Comparison of ENCODE assay signal across 1 cellular context in genomic region chr1:244319283-244320132, GRCh38.
TF ChIP-seq lines count a peak whose summit lies in the region.

No MANE protein-coding gene starts in this region.

TF ChIP-seq in GM12878, 131 proteins besides CTCF, POLR2A, EP300 and RAD21 (continued from another document):
- TF ChIP-seq CEBPB (IDR thresholded peaks at IDR 0.05; ENCODE audit: borderline replicate concordance in 1 of 2, low read depth in 2 of 2, low read length in 2 of 2) (peak in 1 of 2 experiments; percentile 21; a peak in 1 of 4 replicates), SUPT20H (IDR thresholded peaks at IDR 0.05; ENCODE audit: borderline replicate concordance, control insufficient read depth, low read depth, low read length) (no peak), ZBTB4 (CRISPR knock-in tag; IDR thresholded peaks at IDR 0.05) (no peak), KAT2A (conservative IDR thresholded peaks at IDR 0.05; ENCODE audit: control insufficient read depth, low read depth, low read length) (no peak), SREBF1 (IDR thresholded peaks at IDR 0.05; ENCODE audit: low read length) (no peak), SIX5 (IDR thresholded peaks at IDR 0.05; ENCODE audit: low read depth, low read length, severe bottlenecking) (no peak), SMAD1 (IDR thresholded peaks at IDR 0.05; ENCODE audit: low read depth, partially characterized antibody) (no peak), CREM (IDR thresholded peaks at IDR 0.05; ENCODE audit: low read depth) (no peak), POLR2AphosphoS5 (IDR thresholded peaks at IDR 0.05; ENCODE audit: low read length) (peak; percentile 56; the same call in 1 of the 2 replicates), MTA2 (IDR thresholded peaks at IDR 0.05; ENCODE audit: low read depth) (peak; percentile 64), FOS (IDR thresholded peaks at IDR 0.05; ENCODE audit: borderline replicate concordance, extremely low read depth, insufficient read length) (no peak), MXI1 (IDR thresholded peaks at IDR 0.05; ENCODE audit: low read depth, low read length) (peak; percentile 53; the same call in 1 of the 2 replicates), SP1 (IDR thresholded peaks at IDR 0.05; ENCODE audit: low read depth, low read length) (peak; percentile 19), EZH2 (IDR thresholded peaks at IDR 0.05; ENCODE audit: borderline replicate concordance, control insufficient read depth, low read depth, low read length) (0 out of 2 replicates have a peak, but pooled peaks have one; percentile 40), HDAC2 (IDR thresholded peaks at IDR 0.05) (no peak), WRNIP1 (IDR thresholded peaks at IDR 0.05; ENCODE audit: borderline replicate concordance, low read depth, low read length) (peak; percentile 67; the same call in 1 of the 2 replicates), POLR2AphosphoS2 (IDR thresholded peaks at IDR 0.05; ENCODE audit: low read depth, low read length) (no peak), JUND (IDR thresholded peaks at IDR 0.05; ENCODE audit: low read depth, low read length) (no peak), NBN (IDR thresholded peaks at IDR 0.05) (peak; percentile 77), NR2F1 (conservative IDR thresholded peaks at IDR 0.05) (no peak), LARP7 (IDR thresholded peaks at IDR 0.05) (no peak), RAD51 (IDR thresholded peaks at IDR 0.05) (no peak), ZNF384 (IDR thresholded peaks at IDR 0.05; ENCODE audit: borderline replicate concordance, low read depth, low read length) (no peak), ZNF207 (IDR thresholded peaks at IDR 0.05; ENCODE audit: borderline replicate concordance) (no peak), STAT3 (IDR thresholded peaks at IDR 0.05; ENCODE audit: low read depth, low read length) (no peak), HCFC1 (IDR thresholded peaks at IDR 0.05; ENCODE audit: low read length) (no peak), ZSCAN29 (IDR thresholded peaks at IDR 0.05) (no peak)
- TF ChIP-seq, protein P1, sequence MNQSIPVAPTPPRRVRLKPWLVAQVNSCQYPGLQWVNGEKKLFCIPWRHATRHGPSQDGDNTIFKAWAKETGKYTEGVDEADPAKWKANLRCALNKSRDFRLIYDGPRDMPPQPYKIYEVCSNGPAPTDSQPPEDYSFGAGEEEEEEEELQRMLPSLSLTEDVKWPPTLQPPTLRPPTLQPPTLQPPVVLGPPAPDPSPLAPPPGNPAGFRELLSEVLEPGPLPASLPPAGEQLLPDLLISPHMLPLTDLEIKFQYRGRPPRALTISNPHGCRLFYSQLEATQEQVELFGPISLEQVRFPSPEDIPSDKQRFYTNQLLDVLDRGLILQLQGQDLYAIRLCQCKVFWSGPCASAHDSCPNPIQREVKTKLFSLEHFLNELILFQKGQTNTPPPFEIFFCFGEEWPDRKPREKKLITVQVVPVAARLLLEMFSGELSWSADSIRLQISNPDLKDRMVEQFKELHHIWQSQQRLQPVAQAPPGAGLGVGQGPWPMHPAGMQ (IDR thresholded peaks at IDR 0.05; ENCODE audit: borderline replicate concordance): no peak
- TF ChIP-seq, protein P2, sequence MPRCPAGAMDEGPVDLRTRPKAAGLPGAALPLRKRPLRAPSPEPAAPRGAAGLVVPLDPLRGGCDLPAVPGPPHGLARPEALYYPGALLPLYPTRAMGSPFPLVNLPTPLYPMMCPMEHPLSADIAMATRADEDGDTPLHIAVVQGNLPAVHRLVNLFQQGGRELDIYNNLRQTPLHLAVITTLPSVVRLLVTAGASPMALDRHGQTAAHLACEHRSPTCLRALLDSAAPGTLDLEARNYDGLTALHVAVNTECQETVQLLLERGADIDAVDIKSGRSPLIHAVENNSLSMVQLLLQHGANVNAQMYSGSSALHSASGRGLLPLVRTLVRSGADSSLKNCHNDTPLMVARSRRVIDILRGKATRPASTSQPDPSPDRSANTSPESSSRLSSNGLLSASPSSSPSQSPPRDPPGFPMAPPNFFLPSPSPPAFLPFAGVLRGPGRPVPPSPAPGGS (IDR thresholded peaks at IDR 0.05; ENCODE audit: borderline replicate concordance, insufficient read depth, low read depth, low read length, poor library complexity, severe bottlenecking): no peak
- TF ChIP-seq, protein P3, sequence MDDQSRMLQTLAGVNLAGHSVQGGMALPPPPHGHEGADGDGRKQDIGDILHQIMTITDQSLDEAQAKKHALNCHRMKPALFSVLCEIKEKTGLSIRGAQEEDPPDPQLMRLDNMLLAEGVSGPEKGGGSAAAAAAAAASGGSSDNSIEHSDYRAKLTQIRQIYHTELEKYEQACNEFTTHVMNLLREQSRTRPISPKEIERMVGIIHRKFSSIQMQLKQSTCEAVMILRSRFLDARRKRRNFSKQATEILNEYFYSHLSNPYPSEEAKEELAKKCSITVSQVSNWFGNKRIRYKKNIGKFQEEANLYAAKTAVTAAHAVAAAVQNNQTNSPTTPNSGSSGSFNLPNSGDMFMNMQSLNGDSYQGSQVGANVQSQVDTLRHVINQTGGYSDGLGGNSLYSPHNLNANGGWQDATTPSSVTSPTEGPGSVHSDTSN (IDR thresholded peaks at IDR 0.05; ENCODE audit: insufficient replicate concordance, low read depth, low read length): no peak
- TF ChIP-seq, protein P4, sequence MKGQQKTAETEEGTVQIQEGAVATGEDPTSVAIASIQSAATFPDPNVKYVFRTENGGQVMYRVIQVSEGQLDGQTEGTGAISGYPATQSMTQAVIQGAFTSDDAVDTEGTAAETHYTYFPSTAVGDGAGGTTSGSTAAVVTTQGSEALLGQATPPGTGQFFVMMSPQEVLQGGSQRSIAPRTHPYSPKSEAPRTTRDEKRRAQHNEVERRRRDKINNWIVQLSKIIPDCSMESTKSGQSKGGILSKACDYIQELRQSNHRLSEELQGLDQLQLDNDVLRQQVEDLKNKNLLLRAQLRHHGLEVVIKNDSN (IDR thresholded peaks at IDR 0.05; ENCODE audit: borderline replicate concordance, extremely low read length, insufficient read depth, low read depth, low read length): no peak
